ENCODE assay signal across 15 cellular contexts in genomic region chr2:225457462-225457861, GRCh38. TPM values are rescaled to one million over a fixed set of nuclear protein-coding genes. Genes with fewer than 3 reads are reported as not detected.
"Had no signal": no experiment of that assay in that cellular context is flagged by ENCODE, and none has a peak within 500 bp of the region (broad histone marks: within the 10 kb centered on the region; RNA-seq: fewer than 3 reads in every experiment).

No MANE protein-coding gene starts in this region.

- H3K36me3 Mint-ChIP-seq: activated CD4-positive, alpha-beta memory T cell treated with anti-CD3 and anti-CD28 coated beads for 36 hours; activated naive CD8-positive, alpha-beta T cell treated with anti-CD3 and anti-CD28 coated beads, Interleukin-2, amount 10 ng/mL, durations not matched to agents 7 days and 5 days; memory B cell had no signal

- H3K4me1 Mint-ChIP-seq: activated naive CD8-positive, alpha-beta T cell treated with anti-CD3 and anti-CD28 coated beads, Interleukin-2, amount 10 ng/mL, durations not matched to agents 7 days and 5 days; memory B cell; nephron progenitor cell had no signal

- DNase-seq: activated CD4-positive, alpha-beta memory T cell treated with anti-CD3 and anti-CD28 coated beads for 36 hours; activated gamma-delta T cell treated with Interleukin-2 at 50 U/mL for 16 hours; activated naive CD8-positive, alpha-beta T cell treated with anti-CD3 and anti-CD28 coated beads, Interleukin-2, amount 10 ng/mL, durations not matched to agents 7 days and 5 days; activated T-cell treated with anti-CD3 and anti-CD28 coated beads, Interleukin-2, amount 50 U/mL, for 48 hours; esophagus squamous epithelium; foreskin keratinocyte; head of caudate nucleus; left lung; nephron progenitor cell had no signal

- H3K9me3 Mint-ChIP-seq: activated CD4-positive, alpha-beta memory T cell treated with anti-CD3 and anti-CD28 coated beads for 36 hours; activated naive CD8-positive, alpha-beta T cell treated with anti-CD3 and anti-CD28 coated beads, Interleukin-2, amount 10 ng/mL, durations not matched to agents 7 days and 5 days; memory B cell; nephron progenitor cell had no signal

- H3K4me1 ChIP-seq: ascending aorta, esophagus squamous epithelium, foreskin keratinocyte, left lung, vagina had no signal

- H3K9me3 ChIP-seq: ascending aorta, esophagus squamous epithelium, left lung, vagina had no signal

- H3K4me3 Mint-ChIP-seq: activated CD4-positive, alpha-beta memory T cell treated with anti-CD3 and anti-CD28 coated beads for 36 hours; activated naive CD8-positive, alpha-beta T cell treated with anti-CD3 and anti-CD28 coated beads, Interleukin-2, amount 10 ng/mL, durations not matched to agents 7 days and 5 days; memory B cell; nephron progenitor cell had no signal

- H3K36me3 ChIP-seq: ascending aorta, esophagus squamous epithelium, left lung, vagina had no signal

- H3K27ac Mint-ChIP-seq: activated CD4-positive, alpha-beta memory T cell treated with anti-CD3 and anti-CD28 coated beads for 36 hours; activated naive CD8-positive, alpha-beta T cell treated with anti-CD3 and anti-CD28 coated beads, Interleukin-2, amount 10 ng/mL, durations not matched to agents 7 days and 5 days; memory B cell; nephron progenitor cell had no signal

- H3K4me3 ChIP-seq: ascending aorta, esophagus squamous epithelium, left lung, vagina had no signal

- ATAC-seq: foreskin keratinocyte, left lung had no signal

- H3K27me3 ChIP-seq: ascending aorta, esophagus squamous epithelium, foreskin keratinocyte, left lung, vagina had no signal

RNA-seq across cellular contexts. Expression of gene NYAP2, which starts 58.0 kb away (rescaled TPM):
- total RNA-seq: activated CD4-positive, alpha-beta memory T cell treated with anti-CD3 and anti-CD28 coated beads for 36 hours; activated naive CD8-positive, alpha-beta T cell treated with anti-CD3 and anti-CD28 coated beads, Interleukin-2, amount 10 ng/mL, durations not matched to agents 7 days and 5 days; ascending aorta; bronchial epithelial cell; foreskin keratinocyte; omental fat pad; renal cortical epithelial cell had no signal
